ENCODE assay signal across 19 cellular contexts in the genomic region with DNA sequence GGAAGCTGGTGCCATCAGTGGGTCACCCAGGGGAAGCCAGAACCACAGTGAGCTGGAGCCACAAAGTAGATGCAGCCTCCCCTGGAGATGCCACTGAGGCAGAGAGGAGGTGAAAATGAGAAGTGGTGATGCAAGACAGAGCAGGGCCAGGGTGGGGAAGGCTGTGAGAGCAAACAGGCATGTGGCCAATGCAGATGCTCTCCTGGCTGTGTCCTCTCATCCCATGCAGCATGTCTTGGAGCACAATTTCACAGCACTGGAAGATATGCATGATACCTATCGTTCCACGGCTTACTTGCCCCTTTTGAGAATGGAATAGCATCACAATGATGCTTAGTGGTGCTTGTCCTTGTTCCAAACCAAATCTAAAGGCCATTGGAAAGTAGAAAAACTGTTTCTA.
DNase-seq lines count a peak whose midpoint lies in the region; ATAC-seq, FAIRE-seq and TF ChIP-seq lines count a peak whose summit lies in the region.
"Had no signal": no experiment of that assay in that cellular context is flagged by ENCODE, and none has a peak within 500 bp of the region (broad histone marks: within the 10 kb centered on the region; RNA-seq: fewer than 3 reads in every experiment).

No MANE protein-coding gene starts in this region.

- DNase-seq in MV-4-11 (lab: John Stamatoyannopoulos, UW), result peak; percentile 28
- peak; percentile 26 for DNase-seq in kidney
- no peak for DNase-seq in activated T-cell treated with anti-CD3 and anti-CD28 coated beads, Interleukin-2, amount 50 U/mL, for 72 hours
- DNase-seq in NCI-H2081 (lab: John Stamatoyannopoulos, UW), result no peak
- DNase-seq: CD4-positive, alpha-beta T cell; CD8-positive, alpha-beta memory T cell; DMS 273 treated with DMSO at 0.1 percent for 48 hours; DMS79; EL; GDM1; HFFc6 had no signal

- H3K9ac ChIP-seq in kidney (ENCODE audit: low read length in 2 of 2), result no peak overlapping the region

- H3K36me3 ChIP-seq in kidney (ENCODE audit: control insufficient read depth in 1 of 2, insufficient read depth in 2 of 2, low read length in 2 of 2), result no peaks in the 10 kb centered on the region
- H3K36me3 ChIP-seq: HAP-1 had no signal

- H3K9me3 Mint-ChIP-seq in activated T-helper 17 cell treated with anti-CD3 and anti-CD28 coated beads, Interleukin-2, amount 50 U/mL, for 72 hours, result no peaks in the 10 kb centered on the region
- no peaks in the 10 kb centered on the region for H3K9me3 Mint-ChIP-seq in activated T-cell treated with anti-CD3 and anti-CD28 coated beads, Interleukin-2, amount 50 U/mL, for 72 hours
- H3K9me3 Mint-ChIP-seq: CD4-positive, alpha-beta T cell; CD8-positive, alpha-beta memory T cell; GM23338; HFFc6 had no signal

- H3K27me3 Mint-ChIP-seq in activated T-helper 17 cell treated with anti-CD3 and anti-CD28 coated beads, Interleukin-2, amount 50 U/mL, for 72 hours, result peaks cover 3% of the 10 kb centered on the region
- peaks cover 17% of the 10 kb centered on the region for H3K27me3 Mint-ChIP-seq in activated T-cell treated with anti-CD3 and anti-CD28 coated beads, Interleukin-2, amount 50 U/mL, for 72 hours (ENCODE audit: low read depth)

- no peak overlapping the region for H3K4me3 Mint-ChIP-seq in activated T-helper 17 cell treated with anti-CD3 and anti-CD28 coated beads, Interleukin-2, amount 50 U/mL, for 72 hours
- no peak overlapping the region for H3K4me3 Mint-ChIP-seq in activated T-cell treated with anti-CD3 and anti-CD28 coated beads, Interleukin-2, amount 50 U/mL, for 72 hours
- H3K4me3 Mint-ChIP-seq: CD14-positive monocyte; CD4-positive, alpha-beta T cell; CD8-positive, alpha-beta memory T cell; GM23338; HFFc6 had no signal

- FAIRE-seq in kidney (lab: Jason Lieb, UNC), result no peak
- FAIRE-seq: D721Med, GM12878, H54 had no signal

- H3K4me3 ChIP-seq in kidney (ENCODE audit: low read length in 2 of 2), result no peak overlapping the region
- H3K4me3 ChIP-seq: GM12878, GM23338, HAP-1 had no signal

- peaks cover 10% of the 10 kb centered on the region for H3K4me1 Mint-ChIP-seq in activated T-helper 17 cell treated with anti-CD3 and anti-CD28 coated beads, Interleukin-2, amount 50 U/mL, for 72 hours
- H3K4me1 Mint-ChIP-seq in activated T-cell treated with anti-CD3 and anti-CD28 coated beads, Interleukin-2, amount 50 U/mL, for 72 hours (ENCODE audit: low read depth), result peaks cover 12% of the 10 kb centered on the region
- H3K4me1 Mint-ChIP-seq: CD14-positive monocyte; CD8-positive, alpha-beta memory T cell had no signal

- ATAC-seq in activated T-helper 17 cell treated with anti-CD3 and anti-CD28 coated beads, Interleukin-2, amount 50 U/mL, for 72 hours (replicated peaks), result peak; percentile 63
- ATAC-seq in activated T-cell treated with anti-CD3 and anti-CD28 coated beads, Interleukin-2, amount 50 U/mL, for 72 hours (replicated peaks in 1 of 2), result no peak
- ATAC-seq in GM18873 (IDR thresholded peaks at IDR 0.05; ENCODE audit: low FRiP score, unreplicated experiment), result no peak
- ATAC-seq: GM12878, GM23338 had no signal

- H3K9me3 ChIP-seq in kidney (ENCODE audit: control insufficient read depth in 1 of 2, low read length in 2 of 2), result no peaks in the 10 kb centered on the region
- H3K9me3 ChIP-seq: HAP-1 had no signal

- intact Hi-C loops in kidney (cut with DNase I), result no loop called here

- TF ChIP-seq CTCF in kidney (IDR thresholded peaks at IDR 0.05; ENCODE audit: borderline replicate concordance, extremely low read depth, insufficient read depth), result no peak

- no peaks in the 10 kb centered on the region for H3K36me3 Mint-ChIP-seq in activated T-helper 17 cell treated with anti-CD3 and anti-CD28 coated beads, Interleukin-2, amount 50 U/mL, for 72 hours (ENCODE audit: low read depth)
- H3K36me3 Mint-ChIP-seq in activated T-cell treated with anti-CD3 and anti-CD28 coated beads, Interleukin-2, amount 50 U/mL, for 72 hours (ENCODE audit: insufficient read depth in 2 of 2), result no peaks in the 10 kb centered on the region
- H3K36me3 Mint-ChIP-seq: CD14-positive monocyte; CD8-positive, alpha-beta memory T cell had no signal

- H3K27ac ChIP-seq in kidney (ENCODE audit: low read depth in 2 of 2, low read length in 2 of 2), result no peak overlapping the region

- H3K4me1 ChIP-seq in kidney (ENCODE audit: control insufficient read depth in 1 of 2, insufficient read depth in 1 of 2, low read depth in 1 of 2, low read length in 2 of 2), result no peaks in the 10 kb centered on the region
- H3K4me1 ChIP-seq: HAP-1 had no signal

- no peak overlapping the region for H3K27ac Mint-ChIP-seq in activated T-helper 17 cell treated with anti-CD3 and anti-CD28 coated beads, Interleukin-2, amount 50 U/mL, for 72 hours
- no peak overlapping the region for H3K27ac Mint-ChIP-seq in activated T-cell treated with anti-CD3 and anti-CD28 coated beads, Interleukin-2, amount 50 U/mL, for 72 hours
- H3K27ac Mint-ChIP-seq: CD14-positive monocyte; CD4-positive, alpha-beta T cell; GM23338; HFFc6 had no signal

Comparison
In these comparisons a context has a peak if more than half of its experiments do, and no peak if none do; other contexts are left out.
1. DNase-seq: peak in MV-4-11 (single experiment) and kidney (single experiment); none in activated T-cell treated with anti-CD3 and anti-CD28 coated beads, Interleukin-2, amount 50 U/mL, for 72 hours (0 of 2) and NCI-H2081 (0 of 2).